In genomic region chr16:79717324-79717848, GRCh38 we compare ENCODE assay signal across 1 cellular context.
TF ChIP-seq lines count a peak whose summit lies in the region.

No MANE protein-coding gene starts in this region.

TF ChIP-seq in SK-N-SH, 30 proteins besides CTCF, POLR2A, EP300 and RAD21:
- peak; percentile 92 for TF ChIP-seq GATA2 (CRISPR knock-in tag; IDR thresholded peaks at IDR 0.05)
- no peak for TF ChIP-seq GABPA (IDR thresholded peaks at IDR 0.05; ENCODE audit: low read depth)
- TF ChIP-seq MXI1 (IDR thresholded peaks at IDR 0.05; ENCODE audit: low read depth, low read length), result peak; percentile 80; the same call in 1 of the 2 replicates
- TF ChIP-seq EZH2phosphoT487 (IDR thresholded peaks at IDR 0.05; ENCODE audit: borderline replicate concordance, low read depth), result no peak
- TF ChIP-seq PBX3 (IDR thresholded peaks at IDR 0.05), result no peak
- TF ChIP-seq CHD2 (IDR thresholded peaks at IDR 0.05; ENCODE audit: low read length, partially characterized antibody), result peak; percentile 30
